1 cellular context compared by ENCODE assay signal in the genomic region with DNA sequence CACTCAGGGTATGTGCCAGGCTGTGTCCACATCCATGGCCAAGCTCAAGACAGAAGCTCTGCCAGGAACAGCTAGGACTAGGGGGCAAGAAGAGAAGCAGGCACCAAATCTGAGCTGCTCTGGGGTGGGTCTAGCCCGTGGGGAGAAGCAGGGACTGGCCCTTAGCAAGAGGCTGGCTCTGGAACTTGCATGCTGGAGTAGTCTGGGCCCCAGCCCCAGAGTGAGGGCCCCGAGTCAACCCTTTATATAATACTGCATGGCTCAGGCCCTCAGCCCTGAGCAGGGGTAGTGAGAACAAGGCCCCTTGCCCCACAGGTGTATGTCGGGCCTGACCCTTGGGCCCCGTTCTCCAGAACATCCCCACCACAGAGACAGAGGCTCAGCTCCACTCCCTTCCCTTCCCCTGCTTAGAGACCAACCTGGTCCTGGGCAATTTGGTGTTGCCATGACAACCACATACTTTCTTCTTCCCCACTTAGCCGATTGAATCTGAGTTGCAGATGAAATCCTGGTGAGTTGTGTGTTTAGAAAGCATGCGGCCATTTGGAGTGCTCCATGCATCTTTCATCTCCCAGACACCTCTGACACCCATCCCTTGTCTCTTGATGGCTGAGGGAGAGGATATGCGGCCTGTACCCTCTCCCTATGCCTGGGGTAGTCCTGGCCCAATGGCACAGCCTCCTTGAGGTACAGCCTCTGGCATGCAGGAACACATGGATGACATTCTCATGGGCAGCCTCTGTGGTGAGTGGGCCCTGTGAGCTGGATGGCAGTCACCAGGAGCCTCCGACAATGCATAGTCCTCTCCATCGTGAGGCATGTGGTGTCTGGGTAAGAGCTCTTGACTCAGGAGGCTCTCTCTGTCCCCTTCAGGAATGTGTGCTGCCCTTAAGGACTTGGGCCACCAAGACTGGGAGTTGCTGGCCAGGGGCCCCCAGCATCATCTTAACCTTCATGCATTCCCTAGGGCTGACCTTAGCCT.
TF ChIP-seq lines count a peak whose summit lies in the region.

No MANE protein-coding gene starts in this region.

TF ChIP-seq in GM23338, 12 proteins besides CTCF, POLR2A, EP300 and RAD21 (continued from another document):
- TF ChIP-seq, protein P1, sequence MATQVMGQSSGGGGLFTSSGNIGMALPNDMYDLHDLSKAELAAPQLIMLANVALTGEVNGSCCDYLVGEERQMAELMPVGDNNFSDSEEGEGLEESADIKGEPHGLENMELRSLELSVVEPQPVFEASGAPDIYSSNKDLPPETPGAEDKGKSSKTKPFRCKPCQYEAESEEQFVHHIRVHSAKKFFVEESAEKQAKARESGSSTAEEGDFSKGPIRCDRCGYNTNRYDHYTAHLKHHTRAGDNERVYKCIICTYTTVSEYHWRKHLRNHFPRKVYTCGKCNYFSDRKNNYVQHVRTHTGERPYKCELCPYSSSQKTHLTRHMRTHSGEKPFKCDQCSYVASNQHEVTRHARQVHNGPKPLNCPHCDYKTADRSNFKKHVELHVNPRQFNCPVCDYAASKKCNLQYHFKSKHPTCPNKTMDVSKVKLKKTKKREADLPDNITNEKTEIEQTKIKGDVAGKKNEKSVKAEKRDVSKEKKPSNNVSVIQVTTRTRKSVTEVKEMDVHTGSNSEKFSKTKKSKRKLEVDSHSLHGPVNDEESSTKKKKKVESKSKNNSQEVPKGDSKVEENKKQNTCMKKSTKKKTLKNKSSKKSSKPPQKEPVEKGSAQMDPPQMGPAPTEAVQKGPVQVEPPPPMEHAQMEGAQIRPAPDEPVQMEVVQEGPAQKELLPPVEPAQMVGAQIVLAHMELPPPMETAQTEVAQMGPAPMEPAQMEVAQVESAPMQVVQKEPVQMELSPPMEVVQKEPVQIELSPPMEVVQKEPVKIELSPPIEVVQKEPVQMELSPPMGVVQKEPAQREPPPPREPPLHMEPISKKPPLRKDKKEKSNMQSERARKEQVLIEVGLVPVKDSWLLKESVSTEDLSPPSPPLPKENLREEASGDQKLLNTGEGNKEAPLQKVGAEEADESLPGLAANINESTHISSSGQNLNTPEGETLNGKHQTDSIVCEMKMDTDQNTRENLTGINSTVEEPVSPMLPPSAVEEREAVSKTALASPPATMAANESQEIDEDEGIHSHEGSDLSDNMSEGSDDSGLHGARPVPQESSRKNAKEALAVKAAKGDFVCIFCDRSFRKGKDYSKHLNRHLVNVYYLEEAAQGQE (IDR thresholded peaks at IDR 0.05; ENCODE audit: unreplicated experiment): no peak
